Comparison of ENCODE assay signal across 8 cellular contexts in the genomic region with DNA sequence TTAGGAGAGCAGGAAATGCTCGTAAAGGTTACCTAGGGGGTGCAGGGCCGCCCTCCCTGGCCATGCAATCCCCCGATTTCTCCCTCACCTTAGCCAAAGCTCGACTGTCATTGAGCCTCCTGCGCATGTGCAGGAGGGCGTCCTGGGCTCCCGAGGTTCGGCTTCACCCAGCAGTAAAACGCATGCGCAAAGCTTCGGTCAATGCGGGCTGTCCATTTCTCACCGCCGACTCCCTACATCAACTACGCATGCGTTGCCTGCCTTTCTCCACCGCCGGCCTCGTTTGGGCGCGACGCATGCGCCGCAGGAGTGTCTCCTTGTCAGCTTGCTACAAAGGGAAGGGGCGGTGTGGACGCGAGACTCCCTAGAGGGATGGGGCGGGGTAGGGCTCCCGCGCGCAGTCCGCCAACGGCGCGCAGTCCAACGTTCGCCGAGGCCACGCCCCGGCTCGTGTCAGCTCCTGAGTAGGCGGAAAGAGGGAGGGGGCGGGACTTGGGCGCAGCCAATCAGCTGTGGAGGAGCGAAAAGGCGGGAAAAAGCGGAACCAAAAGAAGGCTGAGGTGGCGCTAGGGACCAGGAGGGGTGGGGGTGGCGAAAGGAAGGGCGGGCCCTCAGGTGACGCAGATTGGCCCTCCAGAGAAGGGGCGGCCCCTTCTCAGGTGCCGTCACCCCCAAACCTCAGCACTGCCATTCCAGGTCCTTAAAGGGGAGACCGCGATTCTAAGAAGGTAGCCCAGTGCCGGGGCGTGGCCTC. TPM values are rescaled to one million over a fixed set of nuclear protein-coding genes. Genes with fewer than 3 reads are reported as not detected.
A peak's percentile ranks its signal among the peaks of the same experiment; 100 is the strongest.
DNase-seq lines count a peak whose midpoint lies in the region; ATAC-seq lines count a peak whose summit lies in the region.

A gene with protein sequence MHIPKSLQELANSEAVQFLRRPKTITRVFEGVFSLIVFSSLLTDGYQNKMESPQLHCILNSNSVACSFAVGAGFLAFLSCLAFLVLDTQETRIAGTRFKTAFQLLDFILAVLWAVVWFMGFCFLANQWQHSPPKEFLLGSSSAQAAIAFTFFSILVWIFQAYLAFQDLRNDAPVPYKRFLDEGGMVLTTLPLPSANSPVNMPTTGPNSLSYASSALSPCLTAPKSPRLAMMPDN (plus strand): TSS at position 558 of the 754 bp plus-strand sequence. CDS start 1,476 bp downstream, outside the sequence.
A gene (minus strand): TSS at position 131 of the 754 bp plus-strand sequence. CDS start 20 bp downstream, at position 111.

- intact Hi-C loops in dendritic cell treated with granulocyte-macrophage colony-stimulating factor and Interleukin-4, amounts not matched to agents 40 ng/mL and 50 ng/mL, for 4 days (cut with micrococcal nuclease), result loop anchor here (1.0 to 2.0 kb wide), 2 partner anchors 27 to 51 kb away; a partner anchor contains a TSS

- H3K9me3 Mint-ChIP-seq in dendritic cell treated with granulocyte-macrophage colony-stimulating factor and Interleukin-4, amounts not matched to agents 40 ng/mL and 50 ng/mL, for 4 days, result no peaks in the 10 kb centered on the region

- H3K27ac Mint-ChIP-seq in dendritic cell treated with granulocyte-macrophage colony-stimulating factor and Interleukin-4, amounts not matched to agents 40 ng/mL and 50 ng/mL, for 4 days, result peak within 1 kb of the TSS; percentile 95

- H3K4me1 Mint-ChIP-seq in dendritic cell treated with granulocyte-macrophage colony-stimulating factor and Interleukin-4, amounts not matched to agents 40 ng/mL and 50 ng/mL, for 4 days (ENCODE audit: low read depth), result peaks cover 18% of the 10 kb centered on the region

- peaks cover 8% of the 10 kb centered on the region for H3K36me3 Mint-ChIP-seq in dendritic cell treated with granulocyte-macrophage colony-stimulating factor and Interleukin-4, amounts not matched to agents 40 ng/mL and 50 ng/mL, for 4 days (ENCODE audit: low read depth)

- no peaks in the 10 kb centered on the region for H3K27me3 Mint-ChIP-seq in dendritic cell treated with granulocyte-macrophage colony-stimulating factor and Interleukin-4, amounts not matched to agents 40 ng/mL and 50 ng/mL, for 4 days

- ATAC-seq in GM19397 (IDR thresholded peaks at IDR 0.05; ENCODE audit: unreplicated experiment), result peak; percentile 84
- ATAC-seq in HG03565 (IDR thresholded peaks at IDR 0.05; ENCODE audit: unreplicated experiment), result peak; percentile 71
- ATAC-seq in left lobe of liver, result peak; percentile 85

- peak within 1 kb of the TSS; percentile 78 for H3K4me3 Mint-ChIP-seq in dendritic cell treated with granulocyte-macrophage colony-stimulating factor and Interleukin-4, amounts not matched to agents 40 ng/mL and 50 ng/mL, for 4 days

- DNase-seq in CD1c-positive myeloid dendritic cell (ENCODE audit: extremely low spot score), result peak; percentile 100
- DNase-seq in NCI-H748 treated with DMSO at 0.1 percent for 48 hours (lab: John Stamatoyannopoulos, UW), result peak; percentile 100
- DNase-seq in activated CD4-positive, alpha-beta T cell treated with anti-CD3 and anti-CD28 coated beads, Interleukin-2, amount 50 U/mL, for 4 hours, result peak; percentile 94 to 97
- peak; percentile 99 for DNase-seq in left lobe of liver (ENCODE audit: low spot score)
- peak; percentile 96 for DNase-seq in stimulated activated CD4-positive, alpha-beta T cell treated with anti-CD3 and anti-CD28 coated beads, Interleukin-2, amount 100 ng/mL, for 24 hours

RNA-seq across cellular contexts. Expression of the first gene that starts in this region (rescaled TPM):
- total RNA-seq in left lobe of liver, result not detected

RNA-seq across cellular contexts. Expression of the second gene that starts in this region (rescaled TPM):
- 19.0 TPM for total RNA-seq in left lobe of liver

Comparison
In these comparisons a context has a peak if more than half of its experiments do, and no peak if none do; other contexts are left out.
1. Peak in every context shown above with its lines: DNase-seq and ATAC-seq.